Comparison of ENCODE assay signal across 8 cellular contexts in the genomic region with DNA sequence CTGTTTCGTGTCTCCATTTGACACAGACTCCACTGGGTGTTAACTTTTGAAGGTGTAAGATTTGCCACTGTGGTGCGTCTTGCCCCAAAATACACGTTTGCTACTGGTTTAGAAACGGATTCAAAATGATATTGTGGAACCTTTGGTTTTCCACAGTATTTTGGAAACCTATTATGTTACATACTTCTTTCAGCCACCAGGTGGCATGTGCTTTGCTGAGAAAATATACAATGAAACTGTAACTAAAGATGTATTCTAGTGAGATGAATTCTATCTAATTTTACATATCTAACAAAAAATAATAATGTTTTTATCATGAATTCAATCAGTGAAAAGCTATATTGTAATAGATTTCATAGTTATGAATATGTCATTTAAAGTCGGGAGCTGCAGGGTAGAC. TPM values are rescaled to one million over a fixed set of nuclear protein-coding genes. Genes with fewer than 3 reads are reported as not detected.
A peak's percentile ranks its signal among the peaks of the same experiment; 100 is the strongest.
DNase-seq lines count a peak whose midpoint lies in the region; TF ChIP-seq lines count a peak whose summit lies in the region.
"Had no signal": no experiment of that assay in that cellular context is flagged by ENCODE, and none has a peak within 500 bp of the region (broad histone marks: within the 10 kb centered on the region; RNA-seq: fewer than 3 reads in every experiment).

No MANE protein-coding gene starts in this region.

- no peak overlapping the region for H3K27ac ChIP-seq in KMS-11
- no peak overlapping the region for H3K27ac ChIP-seq in coronary artery

- CTCF ChIA-PET in MCF 10A (lab: Yijun Ruan, JAX), result interaction anchor here (0.6 to 1.7 kb wide), 21 partner anchors 10 to 1532 kb away, joined by 3 to 8 read pairs (median 3); a partner anchor contains a TSS

- no peaks in the 10 kb centered on the region for H3K27me3 ChIP-seq in KMS-11 (ENCODE audit: insufficient read depth, low read depth)

- H3K27me3 Mint-ChIP-seq in MCF 10A (ENCODE audit: insufficient read depth, unreplicated experiment) (no peaks in the 10 kb centered on the region), neural crest cell (ENCODE audit: low read depth) (no peaks in the 10 kb centered on the region)

- H3K36me3 ChIP-seq in KMS-11 (ENCODE audit: insufficient read depth), result no peaks in the 10 kb centered on the region

- H3K27ac Mint-ChIP-seq in MCF 10A (ENCODE audit: low read depth, unreplicated experiment) (no peak overlapping the region), neural crest cell (ENCODE audit: unreplicated experiment) (no peak overlapping the region)

- no peak overlapping the region for H3K4me3 Mint-ChIP-seq in MCF 10A (ENCODE audit: unreplicated experiment)
- no peak overlapping the region for H3K4me3 Mint-ChIP-seq in neural crest cell

- BruUV-seq in MCF 10A (replicated peaks; lab: Mats Ljungman, UMichigan), result no TSS peak

- H3K9me3 Mint-ChIP-seq in MCF 10A (ENCODE audit: unreplicated experiment) (no peaks in the 10 kb centered on the region), neural crest cell (no peaks in the 10 kb centered on the region)

- no peak overlapping the region for H3K4me3 ChIP-seq in GM12865 (ENCODE audit: low read depth, low read length)
- H3K4me3 ChIP-seq in KMS-11 (IDR thresholded peaks at IDR 0.05; ENCODE audit: insufficient read depth, low read depth, low read length), result no peak overlapping the region
- H3K4me3 ChIP-seq in coronary artery, result no peak overlapping the region

- H3K4me1 Mint-ChIP-seq in MCF 10A (ENCODE audit: insufficient read depth, unreplicated experiment) (peaks cover 3% of the 10 kb centered on the region), neural crest cell (no peaks in the 10 kb centered on the region)

- no peak overlapping the region for H3K9ac ChIP-seq in KMS-11

- POLR2A ChIA-PET in MCF 10A (lab: Yijun Ruan, JAX), result interaction anchor here (0.8 to 1.1 kb wide), 2 partner anchors 14 to 28 kb away, joined by 4 to 5 read pairs; no protein-coding TSS in a partner anchor

- intact Hi-C loops in MCF 10A (cut with micrococcal nuclease), result loop anchor here (1.0 to 10.0 kb wide), 3 partner anchors 227 to 1230 kb away; no protein-coding TSS in a partner anchor

- H3K4me1 ChIP-seq in KMS-11 (ENCODE audit: low read depth, poor library complexity, severe bottlenecking), result peaks cover 35% of the 10 kb centered on the region

- TF ChIP-seq CTCF in GM12865 (IDR thresholded peaks at IDR 0.05; ENCODE audit: insufficient read depth, low read depth, low read length, missing control alignments) (peak; percentile 33), KMS-11 (conservative IDR thresholded peaks at IDR 0.05; ENCODE audit: low read depth, low read length) (peak; percentile 59), MCF 10A (IDR thresholded peaks at IDR 0.05; ENCODE audit: unreplicated experiment) (peak; percentile 55), neural crest cell (conservative IDR thresholded peaks at IDR 0.05) (peak; percentile 74), coronary artery (IDR thresholded peaks at IDR 0.05) (no peak)

- no peaks in the 10 kb centered on the region for H4K20me1 ChIP-seq in KMS-11 (ENCODE audit: insufficient read depth)

- no peaks in the 10 kb centered on the region for H3K79me2 ChIP-seq in KMS-11 (ENCODE audit: insufficient read depth, low read depth)

- H3K4me2 ChIP-seq in KMS-11, result no peak overlapping the region

- no peak overlapping the region for H2AFZ ChIP-seq in KMS-11 (ENCODE audit: low read depth)

- DNase-seq in GM12865 (ENCODE audit: low read depth) (peak; percentile 3), MCF 10A (ENCODE audit: unreplicated experiment) (peak; percentile 51), neural crest cell (ENCODE audit: low read depth, low spot score) (peak; percentile 1), mesenteric fat pad (ENCODE audit: low spot score) (no peak), coronary artery (ENCODE audit: low spot score) (no peak), NCI-H2107 treated with DMSO at 0.1 percent for 48 hours (lab: John Stamatoyannopoulos, UW; ENCODE audit: unreplicated experiment) (no peak)
- DNase-seq: activated CD4-positive, alpha-beta T cell treated with anti-CD3 and anti-CD28 coated beads for 1 hour had no signal

- no peaks in the 10 kb centered on the region for H3K36me3 Mint-ChIP-seq in MCF 10A (ENCODE audit: insufficient read depth, unreplicated experiment)
- no peaks in the 10 kb centered on the region for H3K36me3 Mint-ChIP-seq in neural crest cell (ENCODE audit: low read depth)

RNA-seq across cellular contexts. Expression of a gene that starts 28.4 kb away (rescaled TPM):
- total RNA-seq in MCF 10A (2022) (0.35 and 0.39 TPM in 2 replicates), neural crest cell (2.0 and 2.7 TPM in 2 replicates), mesenteric fat pad (1.5 TPM)

RNA-seq across cellular contexts. Expression of a gene that starts 56.2 kb away (rescaled TPM):
- not detected in 2 replicates for total RNA-seq in MCF 10A (2022)
- not detected in 2 replicates for total RNA-seq in neural crest cell
- not detected for total RNA-seq in mesenteric fat pad

Comparison
In these comparisons a context has a peak if more than half of its experiments do, and no peak if none do; other contexts are left out.
1. DNase-seq: peak in GM12865 (single experiment), MCF 10A (single experiment) and neural crest cell (single experiment); none in mesenteric fat pad (single experiment), coronary artery (single experiment) and NCI-H2107 treated with DMSO at 0.1 percent for 48 hours (single experiment).